Comparison of ENCODE assay signal across 8 cellular contexts in genomic region chrX:123803331-123803983, GRCh38. TPM values are rescaled to one million over a fixed set of nuclear protein-coding genes. Genes with fewer than 3 reads are reported as not detected.
DNase-seq lines count a peak whose midpoint lies in the region; ATAC-seq and TF ChIP-seq lines count a peak whose summit lies in the region.

No MANE protein-coding gene starts in this region.

- H3K27me3 Mint-ChIP-seq in activated CD8-positive, alpha-beta T cell treated with anti-CD3 and anti-CD28 coated beads, Interleukin-2, amount 10 ng/mL, durations not matched to agents 7 days and 5 days (ENCODE audit: low read depth): no peaks in the 10 kb centered on the region

- no peaks in the 10 kb centered on the region for H3K36me3 Mint-ChIP-seq in activated CD8-positive, alpha-beta T cell treated with anti-CD3 and anti-CD28 coated beads, Interleukin-2, amount 10 ng/mL, durations not matched to agents 7 days and 5 days (ENCODE audit: low read depth)

- H3K79me2 ChIP-seq in Karpas-422 (ENCODE audit: low read length): no peaks in the 10 kb centered on the region

- BruUV-seq in A673 (replicated peaks; lab: Mats Ljungman, UMichigan): no TSS peak

- H3K27ac Mint-ChIP-seq in activated CD8-positive, alpha-beta T cell treated with anti-CD3 and anti-CD28 coated beads, Interleukin-2, amount 10 ng/mL, durations not matched to agents 7 days and 5 days: no peak overlapping the region

- no peak overlapping the region for H3K4me3 Mint-ChIP-seq in activated CD8-positive, alpha-beta T cell treated with anti-CD3 and anti-CD28 coated beads, Interleukin-2, amount 10 ng/mL, durations not matched to agents 7 days and 5 days

- no peaks in the 10 kb centered on the region for H3K4me1 ChIP-seq in A673 (ENCODE audit: insufficient read depth, low read length, poor library complexity, severe bottlenecking)
- peaks cover 0 to 5% of the 10 kb centered on the region in 2 donors for H3K4me1 ChIP-seq in right atrium auricular region
- no peaks in the 10 kb centered on the region for H3K4me1 ChIP-seq in Karpas-422 (ENCODE audit: low read length)

- no peaks in the 10 kb centered on the region for H3K9me3 Mint-ChIP-seq in activated CD8-positive, alpha-beta T cell treated with anti-CD3 and anti-CD28 coated beads, Interleukin-2, amount 10 ng/mL, durations not matched to agents 7 days and 5 days (ENCODE audit: insufficient read depth)

- CTCF ChIA-PET in A673 (lab: Charles Lee): no interaction called here
- CTCF ChIA-PET in activated CD8-positive, alpha-beta T cell treated with anti-CD3 and anti-CD28 coated beads, Interleukin-2, amount 10 ng/mL, durations not matched to agents 7 days and 5 days (lab: Charles Lee): no interaction called here

- H3K36me3 ChIP-seq in A673 (ENCODE audit: insufficient read depth, low read length, poor library complexity, severe bottlenecking): no peaks in the 10 kb centered on the region
- H3K36me3 ChIP-seq in right atrium auricular region: no peaks in the 10 kb centered on the region
- no peaks in the 10 kb centered on the region for H3K36me3 ChIP-seq in Karpas-422 (ENCODE audit: insufficient read depth, low read length)

- no peak overlapping the region for H3K4me3 ChIP-seq in A673 (ENCODE audit: low read depth, low read length, poor library complexity, severe bottlenecking)
- H3K4me3 ChIP-seq in right atrium auricular region: no peak overlapping the region
- H3K4me3 ChIP-seq in Karpas-422 (ENCODE audit: low read length): no peak overlapping the region

- H3K27ac ChIP-seq in A673 (ENCODE audit: low read depth, low read length, poor library complexity, severe bottlenecking): no peak overlapping the region
- H3K27ac ChIP-seq in right atrium auricular region: peak overlapping the region; percentile 65 to 86
- H3K27ac ChIP-seq in Karpas-422 (ENCODE audit: low read length): no peak overlapping the region

- H3K4me2 ChIP-seq in Karpas-422 (ENCODE audit: low read depth, low read length, poor library complexity, severe bottlenecking): no peak overlapping the region

- intact Hi-C loops in A673 (cut with micrococcal nuclease; ENCODE audit: unreplicated experiment): no loop called here

- TF ChIP-seq CTCF in A673 (conservative IDR thresholded peaks at IDR 0.05; ENCODE audit: low read depth, low read length) (no peak), GM10266 (IDR thresholded peaks at IDR 0.05; ENCODE audit: control insufficient read depth, insufficient read depth, low read depth, missing control alignments) (no peak), right atrium auricular region (IDR thresholded peaks at IDR 0.05) (no peak), omental fat pad (IDR thresholded peaks at IDR 0.05) (no peak)

- H4K20me1 ChIP-seq in Karpas-422 (ENCODE audit: insufficient read depth, low read depth, low read length): no peaks in the 10 kb centered on the region

- DNase-seq in A673 (ENCODE audit: low spot score) (peak; percentile 76), GM10266 (ENCODE audit: extremely low spot score) (peak; percentile 9), NCI-H2227 treated with DMSO at 0.1 percent for 48 hours (lab: John Stamatoyannopoulos, UW) (peak; percentile 64), right atrium auricular region (ENCODE audit: low spot score) (no peak), omental fat pad (ENCODE audit: low spot score) (no peak), Karpas-422 (no peak)
- peak; percentile 28 for DNase-seq in activated CD8-positive, alpha-beta T cell treated with anti-CD3 and anti-CD28 coated beads, Interleukin-2, amount 10 ng/mL, durations not matched to agents 7 days and 5 days

- no peak overlapping the region for H2AFZ ChIP-seq in Karpas-422 (ENCODE audit: low read length)

- no peaks in the 10 kb centered on the region for H3K9me2 ChIP-seq in Karpas-422 (replicated peaks; ENCODE audit: insufficient read depth, low read length)

- ATAC-seq in HG03103 (IDR thresholded peaks at IDR 0.05; ENCODE audit: low read depth, unreplicated experiment) (peak; percentile 81), omental fat pad (ENCODE audit: low FRiP score) (no peak)
- ATAC-seq in activated CD8-positive, alpha-beta T cell treated with anti-CD3 and anti-CD28 coated beads, Interleukin-2, amount 10 ng/mL, durations not matched to agents 7 days and 5 days: peak; percentile 90

- H3K4me1 Mint-ChIP-seq in activated CD8-positive, alpha-beta T cell treated with anti-CD3 and anti-CD28 coated beads, Interleukin-2, amount 10 ng/mL, durations not matched to agents 7 days and 5 days (ENCODE audit: low read depth): peaks cover 7% of the 10 kb centered on the region

- H3K9ac ChIP-seq in Karpas-422 (ENCODE audit: low read length): no peak overlapping the region

- H3K27me3 ChIP-seq in A673 (replicated peaks; ENCODE audit: insufficient read depth, low read depth, low read length, poor library complexity) (no peaks in the 10 kb centered on the region), right atrium auricular region (no peaks in the 10 kb centered on the region), Karpas-422 (ENCODE audit: low read length) (no peaks in the 10 kb centered on the region)

- POLR2A ChIA-PET in A673 (lab: Charles Lee; ENCODE audit: low non-redundant PET): no interaction called here
- POLR2A ChIA-PET in activated CD8-positive, alpha-beta T cell treated with anti-CD3 and anti-CD28 coated beads, Interleukin-2, amount 10 ng/mL, durations not matched to agents 7 days and 5 days (lab: Charles Lee): no interaction called here

- H3K9me3 ChIP-seq in A673 (ENCODE audit: low read depth, low read length, poor library complexity, severe bottlenecking) (no peaks in the 10 kb centered on the region), right atrium auricular region (no peaks in the 10 kb centered on the region), Karpas-422 (ENCODE audit: low read length) (no peaks in the 10 kb centered on the region)

RNA-seq across cellular contexts. Expression of gene XIAP, which starts 56.4 kb away (rescaled TPM):
- total RNA-seq in A673 (2021) (37.7 TPM in 2 replicates), right atrium auricular region (10 to 100 TPM; 19.6 to 22.0 TPM), omental fat pad (10 to 100 TPM; 22.5 to 35.8 (median 24.9) TPM)
- 10 to 100 TPM; 33.9 to 38.0 TPM for total RNA-seq in activated CD8-positive, alpha-beta T cell treated with anti-CD3 and anti-CD28 coated beads, Interleukin-2, amount 10 ng/mL, durations not matched to agents 7 days and 5 days
- total RNA-seq in Karpas-422 (2014; rRNA removed; shearing (Covaris generic); ENCODE audit: low replicate concordance): 20.0 and 23.3 TPM in 2 replicates

Comparison
In these comparisons a context has a peak if more than half of its experiments do, and no peak if none do; other contexts are left out.
1. DNase-seq: peak in A673 (single experiment), GM10266 (single experiment), NCI-H2227 treated with DMSO at 0.1 percent for 48 hours (single experiment) and activated CD8-positive, alpha-beta T cell treated with anti-CD3 and anti-CD28 coated beads, Interleukin-2, amount 10 ng/mL, durations not matched to agents 7 days and 5 days (single experiment); none in right atrium auricular region (single experiment), omental fat pad (single experiment) and Karpas-422 (single experiment).
2. H3K27ac ChIP-seq: peak in right atrium auricular region (2 of 2); none in A673 (single experiment) and Karpas-422 (single experiment).